8 cellular contexts compared by ENCODE assay signal in genomic region chr5:139658928-139659667, GRCh38. TPM values are rescaled to one million over a fixed set of nuclear protein-coding genes. Genes with fewer than 3 reads are reported as not detected.
DNase-seq lines count a peak whose midpoint lies in the region; ATAC-seq and TF ChIP-seq lines count a peak whose summit lies in the region.

No MANE protein-coding gene starts in this region.

- peak; percentile 89 for DNase-seq in EL
- no peak for DNase-seq in NT2/D1 (ENCODE audit: low read depth, low spot score)
- peak; percentile 30 for DNase-seq in epithelial cell of esophagus (ENCODE audit: low read depth)
- DNase-seq in nephron progenitor cell: no peak
- no peak for DNase-seq in activated CD8-positive, alpha-beta memory T cell treated with anti-CD3 and anti-CD28 coated beads, Interleukin-2, amount 10 ng/mL, durations not matched to agents 7 days and 5 days

- H3K9me3 ChIP-seq in NT2/D1 (ENCODE audit: insufficient read depth, low read length): no peaks in the 10 kb centered on the region

- H3K36me3 ChIP-seq in NT2/D1 (ENCODE audit: insufficient read depth, insufficient read length, low read length): peaks cover 37% of the 10 kb centered on the region

- H3K36me3 Mint-ChIP-seq in nephron progenitor cell (ENCODE audit: low read depth): no peaks in the 10 kb centered on the region
- no peaks in the 10 kb centered on the region for H3K36me3 Mint-ChIP-seq in activated CD8-positive, alpha-beta memory T cell treated with anti-CD3 and anti-CD28 coated beads, Interleukin-2, amount 10 ng/mL, durations not matched to agents 7 days and 5 days

- H3K4me1 Mint-ChIP-seq in nephron progenitor cell: peaks cover 93% of the 10 kb centered on the region
- peaks cover 9% of the 10 kb centered on the region for H3K4me1 Mint-ChIP-seq in activated CD8-positive, alpha-beta memory T cell treated with anti-CD3 and anti-CD28 coated beads, Interleukin-2, amount 10 ng/mL, durations not matched to agents 7 days and 5 days

- H3K27me3 Mint-ChIP-seq in nephron progenitor cell (ENCODE audit: low read depth, poor library complexity): no peaks in the 10 kb centered on the region
- H3K27me3 Mint-ChIP-seq in activated CD8-positive, alpha-beta memory T cell treated with anti-CD3 and anti-CD28 coated beads, Interleukin-2, amount 10 ng/mL, durations not matched to agents 7 days and 5 days: no peaks in the 10 kb centered on the region

- no peaks in the 10 kb centered on the region for H3K27me3 ChIP-seq in NT2/D1 (ENCODE audit: insufficient read depth, insufficient read length)

- H3K4me1 ChIP-seq in NT2/D1 (ENCODE audit: insufficient read depth, insufficient read length): peaks cover 42% of the 10 kb centered on the region

- no peaks in the 10 kb centered on the region for H3K9me3 Mint-ChIP-seq in nephron progenitor cell
- H3K9me3 Mint-ChIP-seq in activated CD8-positive, alpha-beta memory T cell treated with anti-CD3 and anti-CD28 coated beads, Interleukin-2, amount 10 ng/mL, durations not matched to agents 7 days and 5 days (ENCODE audit: low read depth): no peaks in the 10 kb centered on the region

- peak overlapping the region; percentile 89 for H3K27ac Mint-ChIP-seq in nephron progenitor cell
- no peak overlapping the region for H3K27ac Mint-ChIP-seq in activated CD8-positive, alpha-beta memory T cell treated with anti-CD3 and anti-CD28 coated beads, Interleukin-2, amount 10 ng/mL, durations not matched to agents 7 days and 5 days

- H3K4me3 Mint-ChIP-seq in nephron progenitor cell: peak overlapping the region; percentile 71
- no peak overlapping the region for H3K4me3 Mint-ChIP-seq in activated CD8-positive, alpha-beta memory T cell treated with anti-CD3 and anti-CD28 coated beads, Interleukin-2, amount 10 ng/mL, durations not matched to agents 7 days and 5 days

- H3K9ac ChIP-seq in NT2/D1 (ENCODE audit: insufficient read length, low read depth): peak overlapping the region; percentile 50

- H3K4me3 ChIP-seq in NT2/D1 (ENCODE audit: insufficient read length, low read depth) (peak overlapping the region; percentile 15), epithelial cell of esophagus (ENCODE audit: low read length) (no peak overlapping the region)

- ATAC-seq in HG02973 (IDR thresholded peaks at IDR 0.05; ENCODE audit: unreplicated experiment): no peak
- no peak for ATAC-seq in activated CD8-positive, alpha-beta memory T cell treated with anti-CD3 and anti-CD28 coated beads, Interleukin-2, amount 10 ng/mL, durations not matched to agents 7 days and 5 days
- ATAC-seq in GM19397 (IDR thresholded peaks at IDR 0.05; ENCODE audit: unreplicated experiment): no peak
- no peak for ATAC-seq in GM19455 (IDR thresholded peaks at IDR 0.05; ENCODE audit: unreplicated experiment)

- CTCF ChIA-PET in activated CD8-positive, alpha-beta memory T cell treated with anti-CD3 and anti-CD28 coated beads, Interleukin-2, amount 10 ng/mL, durations not matched to agents 7 days and 5 days (lab: Charles Lee): interaction anchor here (0.7 to 2.2 kb wide), 4 partner anchors 24 to 106 kb away, joined by 3 to 6 read pairs (median 4); no protein-coding TSS in a partner anchor

- TF ChIP-seq CTCF in epithelial cell of esophagus (IDR thresholded peaks at IDR 0.05; ENCODE audit: insufficient read depth, low read depth, low read length, missing control alignments) (no peak), nephron progenitor cell (IDR thresholded peaks at IDR 0.05) (no peak)

RNA-seq across cellular contexts. Expression of gene CXXC5, which starts 10.9 kb away (rescaled TPM):
- 1 to 10 TPM; 1.8 to 4.1 TPM for total RNA-seq in activated CD8-positive, alpha-beta memory T cell treated with anti-CD3 and anti-CD28 coated beads, Interleukin-2, amount 10 ng/mL, durations not matched to agents 7 days and 5 days

Comparison
In these comparisons a context has a peak if more than half of its experiments do, and no peak if none do; other contexts are left out.
1. DNase-seq: peak in EL (single experiment) and epithelial cell of esophagus (single experiment); none in NT2/D1 (single experiment), nephron progenitor cell (single experiment) and activated CD8-positive, alpha-beta memory T cell treated with anti-CD3 and anti-CD28 coated beads, Interleukin-2, amount 10 ng/mL, durations not matched to agents 7 days and 5 days (single experiment).